In the genomic region with DNA sequence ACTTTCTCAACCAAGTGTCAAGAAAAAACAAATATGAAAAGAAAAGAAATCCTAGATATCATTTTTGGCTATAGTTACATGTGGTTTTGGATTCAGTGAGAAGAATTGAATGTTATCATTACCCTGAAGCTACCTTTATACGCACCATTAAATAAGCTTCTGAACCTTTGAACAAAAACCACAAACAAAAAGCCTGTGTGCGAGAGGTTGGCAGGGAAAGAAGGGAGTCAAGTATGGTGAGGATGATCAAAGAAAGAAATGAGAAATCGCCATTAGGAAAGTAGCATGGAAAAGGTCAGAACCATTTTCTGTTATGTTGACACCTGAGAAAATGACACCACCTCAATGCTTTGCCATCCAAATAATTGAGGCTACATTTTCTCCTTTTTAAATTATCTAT, we compare ENCODE assay signal across 1 cellular context.
TF ChIP-seq lines count a peak whose summit lies in the region.

No MANE protein-coding gene starts in this region.

TF ChIP-seq in H1, 55 proteins besides CTCF, POLR2A, EP300 and RAD21 (continued from another document):
- TF ChIP-seq PHF8 (conservative IDR thresholded peaks at IDR 0.05; ENCODE audit: low read depth, low read length) (no peak), NANOG (IDR thresholded peaks at IDR 0.05; ENCODE audit: insufficient read depth, low read depth, low read length, poor library complexity, severe bottlenecking) (no peak), RXRA (IDR thresholded peaks at IDR 0.05; ENCODE audit: insufficient read depth, low read depth, low read length) (no peak), TAF1 (IDR thresholded peaks at IDR 0.05; ENCODE audit: low read depth, low read length) (no peak), RNF2 (IDR thresholded peaks at IDR 0.05; ENCODE audit: borderline replicate concordance, low read depth, low read length, missing control alignments, poor library complexity, severe bottlenecking) (no peak), FOSL1 (IDR thresholded peaks at IDR 0.05; ENCODE audit: insufficient read depth, low read depth, low read length) (no peak), TBP (IDR thresholded peaks at IDR 0.05; ENCODE audit: low read depth, low read length) (no peak), SAP30 (IDR thresholded peaks at IDR 0.05; ENCODE audit: insufficient read depth, insufficient replicate concordance, low read length) (no peak), TCF12 (IDR thresholded peaks at IDR 0.05; ENCODE audit: low read depth, low read length) (no peak), KDM5A (IDR thresholded peaks at IDR 0.05; ENCODE audit: low read length) (no peak), SRF (IDR thresholded peaks at IDR 0.05; ENCODE audit: low read depth, low read length) (no peak), CTBP2 (IDR thresholded peaks at IDR 0.05; ENCODE audit: borderline replicate concordance, insufficient read depth, insufficient read length, low read length) (no peak), KDM4A (IDR thresholded peaks at IDR 0.05; ENCODE audit: low read depth, low read length, severe bottlenecking) (no peak), RBBP5 (IDR thresholded peaks at IDR 0.05; ENCODE audit: borderline replicate concordance, low read depth, low read length) (no peak), EZH2 (IDR thresholded peaks at IDR 0.05; ENCODE audit: low read depth, low read length, severe bottlenecking) (no peak), EGR1 (IDR thresholded peaks at IDR 0.05; ENCODE audit: borderline replicate concordance, low read depth, low read length) (no peak)
- TF ChIP-seq, protein P1, sequence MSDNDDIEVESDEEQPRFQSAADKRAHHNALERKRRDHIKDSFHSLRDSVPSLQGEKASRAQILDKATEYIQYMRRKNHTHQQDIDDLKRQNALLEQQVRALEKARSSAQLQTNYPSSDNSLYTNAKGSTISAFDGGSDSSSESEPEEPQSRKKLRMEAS (IDR thresholded peaks at IDR 0.05): no peak
- TF ChIP-seq, protein P2, sequence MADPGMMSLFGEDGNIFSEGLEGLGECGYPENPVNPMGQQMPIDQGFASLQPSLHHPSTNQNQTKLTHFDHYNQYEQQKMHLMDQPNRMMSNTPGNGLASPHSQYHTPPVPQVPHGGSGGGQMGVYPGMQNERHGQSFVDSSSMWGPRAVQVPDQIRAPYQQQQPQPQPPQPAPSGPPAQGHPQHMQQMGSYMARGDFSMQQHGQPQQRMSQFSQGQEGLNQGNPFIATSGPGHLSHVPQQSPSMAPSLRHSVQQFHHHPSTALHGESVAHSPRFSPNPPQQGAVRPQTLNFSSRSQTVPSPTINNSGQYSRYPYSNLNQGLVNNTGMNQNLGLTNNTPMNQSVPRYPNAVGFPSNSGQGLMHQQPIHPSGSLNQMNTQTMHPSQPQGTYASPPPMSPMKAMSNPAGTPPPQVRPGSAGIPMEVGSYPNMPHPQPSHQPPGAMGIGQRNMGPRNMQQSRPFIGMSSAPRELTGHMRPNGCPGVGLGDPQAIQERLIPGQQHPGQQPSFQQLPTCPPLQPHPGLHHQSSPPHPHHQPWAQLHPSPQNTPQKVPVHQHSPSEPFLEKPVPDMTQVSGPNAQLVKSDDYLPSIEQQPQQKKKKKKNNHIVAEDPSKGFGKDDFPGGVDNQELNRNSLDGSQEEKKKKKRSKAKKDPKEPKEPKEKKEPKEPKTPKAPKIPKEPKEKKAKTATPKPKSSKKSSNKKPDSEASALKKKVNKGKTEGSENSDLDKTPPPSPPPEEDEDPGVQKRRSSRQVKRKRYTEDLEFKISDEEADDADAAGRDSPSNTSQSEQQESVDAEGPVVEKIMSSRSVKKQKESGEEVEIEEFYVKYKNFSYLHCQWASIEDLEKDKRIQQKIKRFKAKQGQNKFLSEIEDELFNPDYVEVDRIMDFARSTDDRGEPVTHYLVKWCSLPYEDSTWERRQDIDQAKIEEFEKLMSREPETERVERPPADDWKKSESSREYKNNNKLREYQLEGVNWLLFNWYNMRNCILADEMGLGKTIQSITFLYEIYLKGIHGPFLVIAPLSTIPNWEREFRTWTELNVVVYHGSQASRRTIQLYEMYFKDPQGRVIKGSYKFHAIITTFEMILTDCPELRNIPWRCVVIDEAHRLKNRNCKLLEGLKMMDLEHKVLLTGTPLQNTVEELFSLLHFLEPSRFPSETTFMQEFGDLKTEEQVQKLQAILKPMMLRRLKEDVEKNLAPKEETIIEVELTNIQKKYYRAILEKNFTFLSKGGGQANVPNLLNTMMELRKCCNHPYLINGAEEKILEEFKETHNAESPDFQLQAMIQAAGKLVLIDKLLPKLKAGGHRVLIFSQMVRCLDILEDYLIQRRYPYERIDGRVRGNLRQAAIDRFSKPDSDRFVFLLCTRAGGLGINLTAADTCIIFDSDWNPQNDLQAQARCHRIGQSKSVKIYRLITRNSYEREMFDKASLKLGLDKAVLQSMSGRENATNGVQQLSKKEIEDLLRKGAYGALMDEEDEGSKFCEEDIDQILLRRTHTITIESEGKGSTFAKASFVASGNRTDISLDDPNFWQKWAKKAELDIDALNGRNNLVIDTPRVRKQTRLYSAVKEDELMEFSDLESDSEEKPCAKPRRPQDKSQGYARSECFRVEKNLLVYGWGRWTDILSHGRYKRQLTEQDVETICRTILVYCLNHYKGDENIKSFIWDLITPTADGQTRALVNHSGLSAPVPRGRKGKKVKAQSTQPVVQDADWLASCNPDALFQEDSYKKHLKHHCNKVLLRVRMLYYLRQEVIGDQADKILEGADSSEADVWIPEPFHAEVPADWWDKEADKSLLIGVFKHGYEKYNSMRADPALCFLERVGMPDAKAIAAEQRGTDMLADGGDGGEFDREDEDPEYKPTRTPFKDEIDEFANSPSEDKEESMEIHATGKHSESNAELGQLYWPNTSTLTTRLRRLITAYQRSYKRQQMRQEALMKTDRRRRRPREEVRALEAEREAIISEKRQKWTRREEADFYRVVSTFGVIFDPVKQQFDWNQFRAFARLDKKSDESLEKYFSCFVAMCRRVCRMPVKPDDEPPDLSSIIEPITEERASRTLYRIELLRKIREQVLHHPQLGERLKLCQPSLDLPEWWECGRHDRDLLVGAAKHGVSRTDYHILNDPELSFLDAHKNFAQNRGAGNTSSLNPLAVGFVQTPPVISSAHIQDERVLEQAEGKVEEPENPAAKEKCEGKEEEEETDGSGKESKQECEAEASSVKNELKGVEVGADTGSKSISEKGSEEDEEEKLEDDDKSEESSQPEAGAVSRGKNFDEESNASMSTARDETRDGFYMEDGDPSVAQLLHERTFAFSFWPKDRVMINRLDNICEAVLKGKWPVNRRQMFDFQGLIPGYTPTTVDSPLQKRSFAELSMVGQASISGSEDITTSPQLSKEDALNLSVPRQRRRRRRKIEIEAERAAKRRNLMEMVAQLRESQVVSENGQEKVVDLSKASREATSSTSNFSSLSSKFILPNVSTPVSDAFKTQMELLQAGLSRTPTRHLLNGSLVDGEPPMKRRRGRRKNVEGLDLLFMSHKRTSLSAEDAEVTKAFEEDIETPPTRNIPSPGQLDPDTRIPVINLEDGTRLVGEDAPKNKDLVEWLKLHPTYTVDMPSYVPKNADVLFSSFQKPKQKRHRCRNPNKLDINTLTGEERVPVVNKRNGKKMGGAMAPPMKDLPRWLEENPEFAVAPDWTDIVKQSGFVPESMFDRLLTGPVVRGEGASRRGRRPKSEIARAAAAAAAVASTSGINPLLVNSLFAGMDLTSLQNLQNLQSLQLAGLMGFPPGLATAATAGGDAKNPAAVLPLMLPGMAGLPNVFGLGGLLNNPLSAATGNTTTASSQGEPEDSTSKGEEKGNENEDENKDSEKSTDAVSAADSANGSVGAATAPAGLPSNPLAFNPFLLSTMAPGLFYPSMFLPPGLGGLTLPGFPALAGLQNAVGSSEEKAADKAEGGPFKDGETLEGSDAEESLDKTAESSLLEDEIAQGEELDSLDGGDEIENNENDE (IDR thresholded peaks at IDR 0.05; ENCODE audit: insufficient replicate concordance, low read length): no peak
- TF ChIP-seq, protein P3, sequence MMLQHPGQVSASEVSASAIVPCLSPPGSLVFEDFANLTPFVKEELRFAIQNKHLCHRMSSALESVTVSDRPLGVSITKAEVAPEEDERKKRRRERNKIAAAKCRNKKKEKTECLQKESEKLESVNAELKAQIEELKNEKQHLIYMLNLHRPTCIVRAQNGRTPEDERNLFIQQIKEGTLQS (IDR thresholded peaks at IDR 0.05; ENCODE audit: insufficient read depth, low read depth, low read length): no peak
